Comparison of ENCODE assay signal across 28 cellular contexts in genomic region chr13:74372511-74372910, GRCh38.
"Had no signal": no experiment of that assay in that cellular context is flagged by ENCODE, and none has a peak within 500 bp of the region (broad histone marks: within the 10 kb centered on the region; RNA-seq: fewer than 3 reads in every experiment).

No MANE protein-coding gene starts in this region.

- DNase-seq: activated CD4-positive, alpha-beta memory T cell treated with anti-CD3 and anti-CD28 coated beads for 36 hours; activated CD4-positive, alpha-beta T cell treated with anti-CD3 and anti-CD28 coated beads for 48 hours; activated CD8-positive, alpha-beta memory T cell treated with anti-CD3 and anti-CD28 coated beads, Interleukin-2, amount 50 U/mL, for 4 hours; activated effector memory CD4-positive, alpha-beta T cell treated with anti-CD3 and anti-CD28 coated beads, Interleukin-2, amount 50 U/mL, for 16 hours; activated naive CD4-positive, alpha-beta T cell treated with anti-CD3 and anti-CD28 coated beads for 36 hours; activated naive CD8-positive, alpha-beta T cell treated with anti-CD3 and anti-CD28 coated beads for 36 hours; activated T-cell treated with anti-CD3 and anti-CD28 coated beads, Interleukin-2, amount 50 U/mL, for 1 hour; adrenal gland; central memory CD4-positive, alpha-beta T cell; effector CD4-positive, alpha-beta T cell; head of caudate nucleus; hippocampal formation; left cardiac atrium; left ventricle myocardium superior; naive B cell; nephron progenitor cell; ovary; sigmoid colon; stimulated activated naive CD4-positive, alpha-beta T cell treated with Interleukin-2 at 50 U/mL for 16 hours; T-helper 17 cell; T1000; trophoblast cell; WERI-Rb-1 had no signal

- H3K9me3 ChIP-seq: adrenal gland, ascending aorta, esophagus muscularis mucosa, neutrophil, ovary, prostate gland, sigmoid colon, thoracic aorta had no signal

- H3K4me3 ChIP-seq: adrenal gland, ascending aorta, esophagus muscularis mucosa, ovary, prostate gland, sigmoid colon, thoracic aorta had no signal

- H3K36me3 ChIP-seq: adrenal gland, ascending aorta, esophagus muscularis mucosa, neutrophil, ovary, prostate gland, sigmoid colon, thoracic aorta, WERI-Rb-1 had no signal

- H3K27me3 ChIP-seq: adrenal gland, ascending aorta, esophagus muscularis mucosa, neutrophil, sigmoid colon had no signal

- H3K4me1 ChIP-seq: adrenal gland, ascending aorta, esophagus muscularis mucosa, prostate gland, sigmoid colon had no signal

- H3K27ac ChIP-seq: adrenal gland, ascending aorta, esophagus muscularis mucosa, neutrophil, ovary, prostate gland, sigmoid colon, thoracic aorta, WERI-Rb-1 had no signal
